Comparison of ENCODE assay signal across 9 cellular contexts in the genomic region with DNA sequence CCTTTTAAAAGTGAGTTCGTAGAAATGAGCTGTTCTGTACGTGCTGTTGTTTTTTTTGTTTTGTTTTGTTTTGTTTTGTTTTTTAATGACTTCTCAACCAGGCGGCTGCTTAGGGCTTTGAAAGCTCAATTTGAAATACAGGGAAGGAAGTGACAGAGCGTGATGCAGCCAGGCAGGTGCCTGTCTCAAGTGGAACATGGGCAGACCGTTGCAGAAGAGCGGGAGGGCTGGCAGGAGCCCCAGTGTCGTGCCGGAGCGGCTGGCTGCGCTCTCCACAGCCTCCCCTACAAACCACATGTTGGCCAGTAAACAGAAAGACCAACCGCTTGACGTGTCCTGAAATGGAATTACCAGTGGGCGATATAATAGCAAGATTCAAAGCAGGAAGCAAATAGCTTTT.
DNase-seq lines count a peak whose midpoint lies in the region; ATAC-seq and TF ChIP-seq lines count a peak whose summit lies in the region.
"Had no signal": no experiment of that assay in that cellular context is flagged by ENCODE, and none has a peak within 500 bp of the region (broad histone marks: within the 10 kb centered on the region; RNA-seq: fewer than 3 reads in every experiment).

No MANE protein-coding gene starts in this region.

- peak overlapping the region; percentile 66 for H3K27ac Mint-ChIP-seq in stimulated activated naive CD8-positive, alpha-beta T cell treated with anti-CD3 and anti-CD28 coated beads, Interleukin-15, Interleukin-2, amounts not matched to agents 100 ng/mL and 50 ng/mL, for 24 hours
- no peak overlapping the region for H3K27ac Mint-ChIP-seq in effector memory CD8-positive, alpha-beta T cell
- H3K27ac Mint-ChIP-seq: IgD-negative memory B cell had no signal

- H3K4me3 ChIP-seq in GM12865 (ENCODE audit: low read depth, low read length) (no peak overlapping the region), fibroblast of pulmonary artery (replicated peaks; ENCODE audit: low read depth, low read length) (no peak overlapping the region)

- DNase-seq in GM12865 (ENCODE audit: low read depth) (peak; percentile 24), NCI-H748 (lab: John Stamatoyannopoulos, UW; ENCODE audit: unreplicated experiment) (peak; percentile 71), fibroblast of pulmonary artery (ENCODE audit: low read depth) (peak; percentile 3)
- DNase-seq in effector memory CD8-positive, alpha-beta T cell = no peak
- DNase-seq in activated naive CD4-positive, alpha-beta T cell (lab: John Stamatoyannopoulos, UW) = no peak

- TF ChIP-seq CTCF in GM12865 (IDR thresholded peaks at IDR 0.05; ENCODE audit: insufficient read depth, low read depth, low read length, missing control alignments) (no peak), fibroblast of pulmonary artery (IDR thresholded peaks at IDR 0.05; ENCODE audit: low read length, missing control alignments) (no peak)

- H3K4me3 Mint-ChIP-seq in stimulated activated naive CD8-positive, alpha-beta T cell treated with anti-CD3 and anti-CD28 coated beads, Interleukin-15, Interleukin-2, amounts not matched to agents 100 ng/mL and 50 ng/mL, for 24 hours = peak overlapping the region; percentile 40
- H3K4me3 Mint-ChIP-seq in effector memory CD8-positive, alpha-beta T cell = no peak overlapping the region

- ATAC-seq in HG02943 (IDR thresholded peaks at IDR 0.05; ENCODE audit: low read depth, unreplicated experiment) (peak; percentile 67), GM19328 (IDR thresholded peaks at IDR 0.05; ENCODE audit: unreplicated experiment) (no peak)
- ATAC-seq in effector memory CD8-positive, alpha-beta T cell (replicated peaks) = no peak

- H3K4me1 Mint-ChIP-seq in stimulated activated naive CD8-positive, alpha-beta T cell treated with anti-CD3 and anti-CD28 coated beads, Interleukin-15, Interleukin-2, amounts not matched to agents 100 ng/mL and 50 ng/mL, for 24 hours (ENCODE audit: low read depth) = peaks cover 15% of the 10 kb centered on the region
- peaks cover 0 to 4% of the 10 kb centered on the region in 2 donors for H3K4me1 Mint-ChIP-seq in effector memory CD8-positive, alpha-beta T cell (ENCODE audit: low read depth in 2 of 2)

- no peaks in the 10 kb centered on the region for H3K9me3 Mint-ChIP-seq in stimulated activated naive CD8-positive, alpha-beta T cell treated with anti-CD3 and anti-CD28 coated beads, Interleukin-15, Interleukin-2, amounts not matched to agents 100 ng/mL and 50 ng/mL, for 24 hours
- no peaks in the 10 kb centered on the region for H3K9me3 Mint-ChIP-seq in effector memory CD8-positive, alpha-beta T cell
- H3K9me3 Mint-ChIP-seq: IgD-negative memory B cell had no signal

- H3K36me3 Mint-ChIP-seq in stimulated activated naive CD8-positive, alpha-beta T cell treated with anti-CD3 and anti-CD28 coated beads, Interleukin-15, Interleukin-2, amounts not matched to agents 100 ng/mL and 50 ng/mL, for 24 hours (ENCODE audit: low read depth) = no peaks in the 10 kb centered on the region
- peaks cover 5% of the 10 kb centered on the region for H3K36me3 Mint-ChIP-seq in effector memory CD8-positive, alpha-beta T cell (ENCODE audit: insufficient read depth)
- H3K36me3 Mint-ChIP-seq: IgD-negative memory B cell had no signal

- no peaks in the 10 kb centered on the region for H3K27me3 Mint-ChIP-seq in stimulated activated naive CD8-positive, alpha-beta T cell treated with anti-CD3 and anti-CD28 coated beads, Interleukin-15, Interleukin-2, amounts not matched to agents 100 ng/mL and 50 ng/mL, for 24 hours
- peaks cover 6 to 9% of the 10 kb centered on the region in 2 donors for H3K27me3 Mint-ChIP-seq in effector memory CD8-positive, alpha-beta T cell

Comparison
In these comparisons a context has a peak if more than half of its experiments do, and no peak if none do; other contexts are left out.
1. DNase-seq: peak in GM12865 (single experiment), NCI-H748 (single experiment) and fibroblast of pulmonary artery (single experiment); none in effector memory CD8-positive, alpha-beta T cell (0 of 3) and activated naive CD4-positive, alpha-beta T cell (0 of 4).